ENCODE assay signal across 19 cellular contexts in the genomic region with DNA sequence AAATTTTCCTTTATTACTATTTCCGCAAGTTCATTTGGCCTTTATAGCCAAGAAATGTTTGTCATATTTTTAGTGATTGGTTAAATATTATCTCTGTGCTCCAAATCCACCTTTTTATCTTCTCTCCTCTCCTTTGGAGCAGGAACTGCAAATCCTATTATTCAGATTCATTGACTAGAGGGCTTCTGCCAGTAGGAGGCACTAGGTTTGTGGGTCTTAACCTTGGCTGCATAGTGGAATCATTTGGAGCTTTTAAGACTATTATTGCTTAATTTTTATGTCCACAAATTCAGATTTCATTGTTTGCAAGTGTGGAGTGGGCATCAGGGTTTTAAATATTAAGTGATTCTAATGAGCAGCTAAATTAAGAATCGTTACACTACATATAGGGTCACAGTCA.
DNase-seq lines count a peak whose midpoint lies in the region; ATAC-seq and TF ChIP-seq lines count a peak whose summit lies in the region.
"Had no signal": no experiment of that assay in that cellular context is flagged by ENCODE, and none has a peak within 500 bp of the region (broad histone marks: within the 10 kb centered on the region; RNA-seq: fewer than 3 reads in every experiment).

No MANE protein-coding gene starts in this region.

- no peaks in the 10 kb centered on the region for H3K79me2 ChIP-seq in SK-N-SH (ENCODE audit: insufficient read depth)
- no peaks in the 10 kb centered on the region for H3K79me2 ChIP-seq in OCI-LY1 (ENCODE audit: insufficient read depth, low read length)

- ATAC-seq in SK-N-SH treated with all-trans-retinoic acid at 6 μM for 48 hours = no peak
- ATAC-seq in GM18511 (IDR thresholded peaks at IDR 0.05; ENCODE audit: unreplicated experiment) = no peak
- no peak for ATAC-seq in stimulated activated naive CD8-positive, alpha-beta T cell treated with anti-CD3 and anti-CD28 coated beads, Interleukin-15, amount 100 ng/mL, for 72 hours
- ATAC-seq: CD8-positive, alpha-beta T cell; left lobe of liver; stimulated activated naive B cell treated with anti-CD40 and anti-IgM and Interleukin-4, amounts not matched to agents 10 μg/mL and 1 μg/mL and 100 μg/mL, for 72 hours had no signal

- DNase-seq in SK-N-SH (no peak), fibroblast of the aortic adventitia (ENCODE audit: low read depth) (peak; percentile 49), AG08395 (ENCODE audit: low spot score) (no peak), Caco-2 (no peak)
- no peak for DNase-seq in stimulated activated naive CD8-positive, alpha-beta T cell treated with anti-CD3 and anti-CD28 coated beads, Interleukin-15, amount 100 ng/mL, for 72 hours
- DNase-seq: activated CD4-positive, alpha-beta memory T cell treated with anti-CD3 and anti-CD28 coated beads, Interleukin-2, amount 10 ng/mL, durations not matched to agents 7 days and 5 days; activated T-cell treated with anti-CD3 and anti-CD28 coated beads, Interleukin-2, amount 50 U/mL, for 48 hours; caudate nucleus; CD8-positive, alpha-beta T cell; effector CD4-positive, alpha-beta T cell; KG1; NCI-H1694; NCI-H226; stimulated activated naive B cell treated with anti-CD40 and anti-IgM and Interleukin-4, amounts not matched to agents 10 μg/mL and 1 μg/mL and 100 μg/mL, for 72 hours; trophoblast cell had no signal

- intact Hi-C loops in Caco-2 (cut with micrococcal nuclease; ENCODE audit: unreplicated experiment) = no loop called here

- TF ChIP-seq EP300 in SK-N-SH (IDR thresholded peaks at IDR 0.05; ENCODE audit: borderline replicate concordance in 1 of 2, low read depth in 1 of 2, low read length in 1 of 2) = no peak

- H3K36me3 Mint-ChIP-seq in Caco-2 (ENCODE audit: insufficient read depth, unreplicated experiment) = no peaks in the 10 kb centered on the region
- H3K36me3 Mint-ChIP-seq: CD8-positive, alpha-beta T cell; stimulated activated naive B cell treated with anti-CD40 and anti-IgM and Interleukin-4, amounts not matched to agents 10 μg/mL and 1 μg/mL and 100 μg/mL, for 72 hours had no signal

- H3K27me3 ChIP-seq in SK-N-SH (ENCODE audit: insufficient read depth) (no peaks in the 10 kb centered on the region), OCI-LY1 (ENCODE audit: insufficient read depth, low read length) (no peaks in the 10 kb centered on the region), Caco-2 (replicated peaks; ENCODE audit: control insufficient read depth, insufficient read depth, low read length) (no peaks in the 10 kb centered on the region)

- H3K4me1 ChIP-seq in SK-N-SH (ENCODE audit: control insufficient read depth in 1 of 2, insufficient read depth in 2 of 2, low read depth in 1 of 2, low read length in 1 of 2) (no peaks in the 10 kb centered on the region), OCI-LY1 (ENCODE audit: insufficient read depth, low read length, severe bottlenecking) (no peaks in the 10 kb centered on the region), Caco-2 (no peaks in the 10 kb centered on the region)

- H3K36me3 ChIP-seq in SK-N-SH (replicated peaks in 1 of 2; ENCODE audit: control insufficient read depth in 1 of 2, insufficient read depth in 2 of 2, low read length in 1 of 2) (no peaks in the 10 kb centered on the region), OCI-LY1 (ENCODE audit: insufficient read depth, low read length) (no peaks in the 10 kb centered on the region), Caco-2 (ENCODE audit: control insufficient read depth, insufficient read depth, low read length) (no peaks in the 10 kb centered on the region)

- H2AFZ ChIP-seq in SK-N-SH (ENCODE audit: low read depth) = no peak overlapping the region
- no peak overlapping the region for H2AFZ ChIP-seq in OCI-LY1 (ENCODE audit: low read length)

- TF ChIP-seq RAD21 in SK-N-SH (IDR thresholded peaks at IDR 0.05; ENCODE audit: low read length) = 0 out of 2 replicates have a peak, but pooled peaks have one; percentile 9

- no peaks in the 10 kb centered on the region for H3K4me1 Mint-ChIP-seq in stimulated activated naive CD8-positive, alpha-beta T cell treated with anti-CD3 and anti-CD28 coated beads, Interleukin-15, amount 100 ng/mL, for 72 hours
- no peaks in the 10 kb centered on the region for H3K4me1 Mint-ChIP-seq in Caco-2 (ENCODE audit: low read depth, unreplicated experiment)
- H3K4me1 Mint-ChIP-seq: activated CD4-positive, alpha-beta memory T cell treated with anti-CD3 and anti-CD28 coated beads, Interleukin-2, amount 10 ng/mL, durations not matched to agents 7 days and 5 days; stimulated activated naive B cell treated with anti-CD40 and anti-IgM and Interleukin-4, amounts not matched to agents 10 μg/mL and 1 μg/mL and 100 μg/mL, for 72 hours had no signal

- CTCF ChIA-PET in SK-N-SH (lab: Yijun Ruan, JAX) (interaction anchor here (0.6 to 1.2 kb wide), 2 partner anchors 33 to 336 kb away, joined by 3 to 4 read pairs; no protein-coding TSS in a partner anchor), Caco-2 (lab: Charles Lee) (interaction anchor here (0.5 kb wide), 1 partner anchor 407 kb away, joined by 3 read pairs; no protein-coding TSS in a partner anchor)

- H3K9me2 ChIP-seq in SK-N-SH = no peaks in the 10 kb centered on the region
- H3K9me2 ChIP-seq in OCI-LY1 (ENCODE audit: low read depth, low read length) = no peaks in the 10 kb centered on the region

- H3K9me3 Mint-ChIP-seq in stimulated activated naive CD8-positive, alpha-beta T cell treated with anti-CD3 and anti-CD28 coated beads, Interleukin-15, amount 100 ng/mL, for 72 hours = peaks cover 0 to 24% of the 10 kb centered on the region in 2 donors
- H3K9me3 Mint-ChIP-seq in Caco-2 (ENCODE audit: unreplicated experiment) = no peaks in the 10 kb centered on the region

- H3K4me3 Mint-ChIP-seq in stimulated activated naive CD8-positive, alpha-beta T cell treated with anti-CD3 and anti-CD28 coated beads, Interleukin-15, amount 100 ng/mL, for 72 hours = no peak overlapping the region
- H3K4me3 Mint-ChIP-seq in Caco-2 (ENCODE audit: unreplicated experiment) = no peak overlapping the region
- H3K4me3 Mint-ChIP-seq: activated CD4-positive, alpha-beta memory T cell treated with anti-CD3 and anti-CD28 coated beads, Interleukin-2, amount 10 ng/mL, durations not matched to agents 7 days and 5 days; CD8-positive, alpha-beta T cell; stimulated activated naive B cell treated with anti-CD40 and anti-IgM and Interleukin-4, amounts not matched to agents 10 μg/mL and 1 μg/mL and 100 μg/mL, for 72 hours had no signal

- H3F3A ChIP-seq in SK-N-SH (replicated peaks; ENCODE audit: insufficient read depth) (no peaks in the 10 kb centered on the region), OCI-LY1 (ENCODE audit: insufficient read depth, low read length) (no peaks in the 10 kb centered on the region)

- H3K27ac ChIP-seq in SK-N-SH (ENCODE audit: low read depth in 2 of 2, low read length in 1 of 2) (no peak overlapping the region), OCI-LY1 (ENCODE audit: low read depth, low read length, poor library complexity, severe bottlenecking) (no peak overlapping the region)

- H3K4me2 ChIP-seq in SK-N-SH (no peak overlapping the region), OCI-LY1 (ENCODE audit: low read length) (no peak overlapping the region)

- BruUV-seq in Caco-2 (replicated peaks; lab: Mats Ljungman, UMichigan) = no TSS peak

- H3K27me3 Mint-ChIP-seq in stimulated activated naive CD8-positive, alpha-beta T cell treated with anti-CD3 and anti-CD28 coated beads, Interleukin-15, amount 100 ng/mL, for 72 hours = no peaks in the 10 kb centered on the region
- no peaks in the 10 kb centered on the region for H3K27me3 Mint-ChIP-seq in Caco-2 (ENCODE audit: insufficient read depth, unreplicated experiment)
- H3K27me3 Mint-ChIP-seq: activated CD4-positive, alpha-beta memory T cell treated with anti-CD3 and anti-CD28 coated beads, Interleukin-2, amount 10 ng/mL, durations not matched to agents 7 days and 5 days; stimulated activated naive B cell treated with anti-CD40 and anti-IgM and Interleukin-4, amounts not matched to agents 10 μg/mL and 1 μg/mL and 100 μg/mL, for 72 hours had no signal

- H3K9ac ChIP-seq in SK-N-SH = no peak overlapping the region
- H3K9ac ChIP-seq in OCI-LY1 (ENCODE audit: low read length) = no peak overlapping the region

- WGBS in SK-N-SH (ENCODE audit: low lambda C conversion rate) = 53% methylated on average over 2 of the region's 2 CpGs

- POLR2A ChIA-PET in SK-N-SH (lab: Yijun Ruan, JAX) = no interaction called here
- POLR2A ChIA-PET in Caco-2 (lab: Charles Lee) = no interaction called here

- H4K20me1 ChIP-seq in SK-N-SH (ENCODE audit: insufficient read depth) (no peaks in the 10 kb centered on the region), OCI-LY1 (ENCODE audit: insufficient read depth, low read length) (no peaks in the 10 kb centered on the region)

- TF ChIP-seq CTCF in SK-N-SH (IDR thresholded peaks at IDR 0.05) (peak; percentile 59), OCI-LY1 (IDR thresholded peaks at IDR 0.05; ENCODE audit: low read length) (peak; percentile 39), fibroblast of the aortic adventitia (IDR thresholded peaks at IDR 0.05; ENCODE audit: insufficient read depth, low read length) (peak; percentile 52), Caco-2 (IDR thresholded peaks at IDR 0.05; ENCODE audit: insufficient read depth in 1 of 2, low read depth in 1 of 2, low read length in 1 of 2, severe bottlenecking in 1 of 2, unreplicated experiment in 1 of 2) (peak in 1 of 2 experiments; percentile 13)

- no peak overlapping the region for H3K27ac Mint-ChIP-seq in stimulated activated naive CD8-positive, alpha-beta T cell treated with anti-CD3 and anti-CD28 coated beads, Interleukin-15, amount 100 ng/mL, for 72 hours
- no peak overlapping the region for H3K27ac Mint-ChIP-seq in Caco-2 (ENCODE audit: unreplicated experiment)
- H3K27ac Mint-ChIP-seq: activated CD4-positive, alpha-beta memory T cell treated with anti-CD3 and anti-CD28 coated beads, Interleukin-2, amount 10 ng/mL, durations not matched to agents 7 days and 5 days; CD8-positive, alpha-beta T cell; stimulated activated naive B cell treated with anti-CD40 and anti-IgM and Interleukin-4, amounts not matched to agents 10 μg/mL and 1 μg/mL and 100 μg/mL, for 72 hours had no signal

- no peaks in the 10 kb centered on the region for H3K9me3 ChIP-seq in SK-N-SH
- H3K9me3 ChIP-seq in OCI-LY1 (ENCODE audit: low read length) = no peaks in the 10 kb centered on the region
- H3K9me3 ChIP-seq in Caco-2 = no peaks in the 10 kb centered on the region

- H3K4me3 ChIP-seq in SK-N-SH (ENCODE audit: low read depth in 2 of 2, low read length in 1 of 2) = no peak overlapping the region
- no peak overlapping the region for H3K4me3 ChIP-seq in OCI-LY1 (ENCODE audit: low read depth, low read length, poor library complexity, severe bottlenecking)
- no peak overlapping the region for H3K4me3 ChIP-seq in fibroblast of the aortic adventitia (ENCODE audit: low read depth, low read length)
- H3K4me3 ChIP-seq in Caco-2 (ENCODE audit: low read depth, low read length) = no peak overlapping the region

TF ChIP-seq in SK-N-SH, 30 proteins besides CTCF, POLR2A, EP300 and RAD21 (continues in another document):
- no peak for TF ChIP-seq FOXM1 (IDR thresholded peaks at IDR 0.05; ENCODE audit: low read depth)
- TF ChIP-seq CHD2 (IDR thresholded peaks at IDR 0.05; ENCODE audit: low read length, partially characterized antibody) = no peak

TF ChIP-seq in SK-N-SH treated with all-trans-retinoic acid at 6 μM for 48 hours, 23 proteins besides CTCF, POLR2A, EP300 and RAD21 (continues in another document):
- TF ChIP-seq ZNF70 (CRISPR knock-in tag; IDR thresholded peaks at IDR 0.05) (no peak), GLIS3 (CRISPR knock-in tag; IDR thresholded peaks at IDR 0.05) (no peak)
